Comparison of ENCODE assay signal across 8 cellular contexts in the genomic region with DNA sequence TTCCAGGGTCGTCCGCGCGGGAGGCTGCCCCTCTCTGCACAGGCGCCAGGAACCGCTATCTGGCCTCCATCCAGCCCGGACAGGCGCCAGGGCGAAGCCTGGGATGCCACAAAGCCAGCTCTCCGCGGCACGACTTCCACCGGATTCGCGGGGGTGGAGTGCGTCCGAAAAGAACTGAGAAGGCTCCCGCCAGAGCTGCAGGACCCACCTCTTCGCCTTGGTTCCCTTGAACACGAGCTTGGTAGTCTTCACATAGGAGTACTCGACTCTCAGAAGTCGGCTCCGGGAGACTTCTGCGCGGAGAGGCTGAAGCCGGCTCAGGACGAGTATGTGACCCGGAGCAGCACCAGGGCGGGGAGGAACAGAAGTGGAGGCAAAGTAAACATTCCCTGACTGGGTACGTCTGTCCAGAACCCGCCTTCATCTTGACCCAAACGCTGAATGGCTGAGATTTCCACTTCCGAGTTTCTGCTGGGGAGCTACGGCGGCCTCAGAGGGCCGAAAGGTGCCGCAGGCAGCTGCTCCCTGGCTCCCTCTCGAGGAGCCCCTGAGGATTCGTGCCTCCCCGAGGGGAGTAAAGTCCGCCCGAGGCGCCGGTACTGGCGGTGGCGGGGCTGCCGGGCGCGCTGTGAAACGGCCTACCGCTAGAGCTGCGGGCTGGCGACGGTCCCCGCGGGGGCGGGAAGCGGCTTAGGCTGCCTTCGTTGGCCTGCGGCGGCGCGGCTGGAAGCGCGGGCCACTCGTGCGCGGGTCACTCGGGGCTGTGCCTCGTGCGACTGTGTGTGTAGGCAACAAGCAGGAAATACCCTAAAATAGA.
DNase-seq lines count a peak whose midpoint lies in the region; ATAC-seq and TF ChIP-seq lines count a peak whose summit lies in the region.
"Not testable (repeated sequence)": the region's sequence is repeated elsewhere in the genome, so short reads cannot be mapped to it uniquely, and the experiment has no call there.

No MANE protein-coding gene starts in this region.

- H3K4me1 ChIP-seq in Panc1 (ENCODE audit: control insufficient read depth, insufficient read depth, low read length); esophagus (ENCODE audit: control insufficient read depth in 2 of 2, insufficient read depth in 2 of 2, low read length in 1 of 2): not testable (repeated sequence)

- CTCF ChIA-PET in Panc1 (lab: Charles Lee): not testable (repeated sequence)

- peaks cover 16% of the 10 kb centered on the region for H3K36me3 Mint-ChIP-seq in activated T-helper 2 cell treated with anti-CD3 and anti-CD28 coated beads, Interferon-gamma antibody, Interleukin-2, Interleukin-4, amounts not matched to agents 10 μg/mL and 5 μg/mL and 100 μg/mL, durations not matched to agents 14 hours and 24 hours and 36 hours (ENCODE audit: low read depth)

- not testable (repeated sequence) for H3K9me3 ChIP-seq in Panc1 (ENCODE audit: control insufficient read depth, insufficient read depth, low read depth, low read length); esophagus (ENCODE audit: control insufficient read depth in 2 of 2, insufficient read depth in 1 of 2, low read depth in 1 of 2, low read length in 1 of 2)

- peak; percentile 78 for DNase-seq in AG08395 (ENCODE audit: low spot score)
- peak; percentile 90 for DNase-seq in Panc1 (ENCODE audit: low read depth, low spot score)
- DNase-seq in activated T-helper 2 cell treated with anti-CD3 and anti-CD28 coated beads, Interferon-gamma antibody, Interleukin-2, Interleukin-4, amounts not matched to agents 10 μg/mL and 5 μg/mL and 100 μg/mL, durations not matched to agents 14 hours and 24 hours and 36 hours (ENCODE audit: low spot score): peak; percentile 83
- DNase-seq in lung microvascular endothelial cell (ENCODE audit: low read depth in 2 of 2): peak; percentile 91
- DNase-seq in stimulated activated CD4-positive, alpha-beta T cell treated with anti-CD3 and anti-CD28 coated beads, Interleukin-2, amount 100 ng/mL, for 48 hours: peak; percentile 65 to 67

- in situ Hi-C loops in Panc1 (cut with HindIII; ENCODE audit: low pct_unique_long_range_greater_than_20kb, low sequenced_read_pairs): not testable (repeated sequence)

- BruUV-seq in Panc1 (replicated peaks; lab: Mats Ljungman, UMichigan): not testable (repeated sequence)

- H3K36me3 ChIP-seq in Panc1 (ENCODE audit: control insufficient read depth, insufficient read depth, low read length); esophagus (ENCODE audit: control insufficient read depth in 2 of 2, insufficient read depth in 2 of 2, low read length in 1 of 2): not testable (repeated sequence)

- not testable (repeated sequence) for H3K27me3 Mint-ChIP-seq in activated T-helper 2 cell treated with anti-CD3 and anti-CD28 coated beads, Interferon-gamma antibody, Interleukin-2, Interleukin-4, amounts not matched to agents 10 μg/mL and 5 μg/mL and 100 μg/mL, durations not matched to agents 14 hours and 24 hours and 36 hours (ENCODE audit: low read depth)

- H3K27ac Mint-ChIP-seq in activated T-helper 2 cell treated with anti-CD3 and anti-CD28 coated beads, Interferon-gamma antibody, Interleukin-2, Interleukin-4, amounts not matched to agents 10 μg/mL and 5 μg/mL and 100 μg/mL, durations not matched to agents 14 hours and 24 hours and 36 hours: peak overlapping the region; percentile 92

- H3K4me3 ChIP-seq in Panc1 (ENCODE audit: low read depth in 2 of 2, low read length in 2 of 2): peak overlapping the region; percentile 91 to 96
- peak overlapping the region; percentile 64 to 66 for H3K4me3 ChIP-seq in esophagus (ENCODE audit: low read depth in 1 of 2, low read length in 2 of 2)

- ATAC-seq in GM18907 (IDR thresholded peaks at IDR 0.05; ENCODE audit: unreplicated experiment) (peak; percentile 100), HG02970 (IDR thresholded peaks at IDR 0.05; ENCODE audit: low FRiP score, unreplicated experiment) (peak; percentile 100), Panc1 (peak; percentile 100)

- H3K27ac ChIP-seq in Panc1 (ENCODE audit: low read length) (peak overlapping the region; percentile 96), esophagus (ENCODE audit: low read depth in 2 of 2, low read length in 1 of 2) (peak overlapping the region; percentile 77 to 82)

- intact Hi-C loops in Panc1 (cut with micrococcal nuclease; ENCODE audit: unreplicated experiment); activated T-helper 2 cell treated with anti-CD3 and anti-CD28 coated beads, Interferon-gamma antibody, Interleukin-2, Interleukin-4, amounts not matched to agents 10 μg/mL and 5 μg/mL and 100 μg/mL, durations not matched to agents 14 hours and 24 hours and 36 hours (cut with micrococcal nuclease): not testable (repeated sequence)

- peaks cover 25% of the 10 kb centered on the region for H3K4me1 Mint-ChIP-seq in activated T-helper 2 cell treated with anti-CD3 and anti-CD28 coated beads, Interferon-gamma antibody, Interleukin-2, Interleukin-4, amounts not matched to agents 10 μg/mL and 5 μg/mL and 100 μg/mL, durations not matched to agents 14 hours and 24 hours and 36 hours (ENCODE audit: low read depth)

- TF ChIP-seq CTCF in Panc1 (IDR thresholded peaks at IDR 0.05): peak; percentile 98

- not testable (repeated sequence) for H3K27me3 ChIP-seq in Panc1 (ENCODE audit: control insufficient read depth, insufficient read depth, low read length); esophagus (ENCODE audit: control insufficient read depth in 1 of 2, insufficient read depth in 2 of 2, low read length in 2 of 2)

- H3K4me3 Mint-ChIP-seq in activated T-helper 2 cell treated with anti-CD3 and anti-CD28 coated beads, Interferon-gamma antibody, Interleukin-2, Interleukin-4, amounts not matched to agents 10 μg/mL and 5 μg/mL and 100 μg/mL, durations not matched to agents 14 hours and 24 hours and 36 hours (ENCODE audit: low read depth): peak overlapping the region; percentile 97

- POLR2A ChIA-PET in Panc1 (lab: Charles Lee): interaction anchor here (0.6 kb wide), 1 partner anchor 477 kb away, joined by 11 read pairs; no protein-coding TSS in a partner anchor

- WGBS in esophagus, 2 donors: 6 to 15% methylated on average over 71 of the region's 71 CpGs

- not testable (repeated sequence) for H3K9me3 Mint-ChIP-seq in activated T-helper 2 cell treated with anti-CD3 and anti-CD28 coated beads, Interferon-gamma antibody, Interleukin-2, Interleukin-4, amounts not matched to agents 10 μg/mL and 5 μg/mL and 100 μg/mL, durations not matched to agents 14 hours and 24 hours and 36 hours

Comparison
In these comparisons a context has a peak if more than half of its experiments do, and no peak if none do; other contexts are left out.
1. Peak in every context shown above with its lines: DNase-seq, ATAC-seq, H3K4me3 ChIP-seq and H3K27ac ChIP-seq.